In genomic region chr6:108782231-108783041, GRCh38 we compare ENCODE assay signal across 8 cellular contexts.
DNase-seq lines count a peak whose midpoint lies in the region; ATAC-seq and TF ChIP-seq lines count a peak whose summit lies in the region.

No MANE protein-coding gene starts in this region.

- peak overlapping the region; percentile 66 for H3K4me2 ChIP-seq in HCT116 (ENCODE audit: low read length)

- peaks cover 1% of the 10 kb centered on the region for H3K36me3 Mint-ChIP-seq in chondrocyte (ENCODE audit: low read depth)

- intact Hi-C loops in HCT116 (cut with micrococcal nuclease), result loop anchor here (1.0 kb wide), 2 partner anchors 223 to 240 kb away; no protein-coding TSS in a partner anchor

- TF ChIP-seq CTCF in HCT116 (IDR thresholded peaks at IDR 0.05 in 2 of 3, conservative IDR thresholded peaks at IDR 0.05 in 1 of 3; ENCODE audit: borderline replicate concordance in 1 of 3, insufficient read depth in 1 of 3, low read depth in 2 of 3, low read length in 2 of 3) (peak; percentile 69 to 87 (median 79); a peak in 5 of 6 replicates), chondrocyte (IDR thresholded peaks at IDR 0.05) (peak; percentile 96)

- H3K4me3 ChIP-seq in HCT116 (replicated peaks in 1 of 2; ENCODE audit: low read depth in 1 of 2, low read length in 2 of 2), result peak overlapping the region; percentile 31 to 41

- RAD21 ChIA-PET in HCT116 (lab: Charles Lee; ENCODE audit: low non-redundant PET in 1 of 2, low total read pairs in 2 of 2, uncharacterized antibody in 2 of 2, unreplicated experiment in 2 of 2), result interaction anchor here in 1 of 2 experiments (0.6 kb wide), 1 partner anchor 104 kb away, joined by 5 read pairs; no protein-coding TSS in a partner anchor

- no peaks in the 10 kb centered on the region for H3K79me2 ChIP-seq in HCT116 (ENCODE audit: insufficient read depth, low read length)

- H3K4me3 Mint-ChIP-seq in chondrocyte (ENCODE audit: unreplicated experiment), result peak overlapping the region; percentile 84

- no peaks in the 10 kb centered on the region for H4K20me1 ChIP-seq in HCT116 (ENCODE audit: insufficient read depth)

- peak overlapping the region; percentile 48 for H3K9ac ChIP-seq in HCT116 (ENCODE audit: low read length)

- no peaks in the 10 kb centered on the region for H3K36me3 ChIP-seq in HCT116 (ENCODE audit: control insufficient read depth in 1 of 2, insufficient read depth in 2 of 2, low read length in 2 of 2)

- DNase-seq in CMK (ENCODE audit: low read depth) (peak; percentile 35), HCT116 (ENCODE audit: low read depth, low spot score) (peak; percentile 80), NCI-H2227 (lab: John Stamatoyannopoulos, UW; ENCODE audit: unreplicated experiment) (peak; percentile 59), chondrocyte (ENCODE audit: low spot score) (no peak), kidney glomerular epithelial cell (lab: John Stamatoyannopoulos, UW) (peak; percentile 68)
- DNase-seq in activated CD4-positive, alpha-beta T cell treated with anti-CD3 and anti-CD28 coated beads for 24 hours (ENCODE audit: low read depth in 2 of 2), result peak; percentile 70
- peak; percentile 87 for DNase-seq in stimulated activated CD4-positive, alpha-beta T cell treated with anti-CD3 and anti-CD28 coated beads, Interleukin-15, amount 100 ng/mL, for 24 hours

- TF ChIP-seq POLR2A in HCT116 (IDR thresholded peaks at IDR 0.05; ENCODE audit: borderline replicate concordance, extremely low read depth, insufficient read depth, insufficient read length), result no peak

- H3K27ac Mint-ChIP-seq in chondrocyte (ENCODE audit: unreplicated experiment), result peak overlapping the region; percentile 75

- no peaks in the 10 kb centered on the region for H3K27me3 Mint-ChIP-seq in chondrocyte (ENCODE audit: low read depth)

- TF ChIP-seq RAD21 in HCT116 (IDR thresholded peaks at IDR 0.05; ENCODE audit: low read depth), result peak; percentile 96

- no peaks in the 10 kb centered on the region for H3K27me3 ChIP-seq in HCT116 (ENCODE audit: insufficient read depth, low read length)

- peaks cover 16% of the 10 kb centered on the region for H3K4me1 Mint-ChIP-seq in chondrocyte (ENCODE audit: low read depth)

- H3K4me1 ChIP-seq in HCT116 (ENCODE audit: control insufficient read depth in 1 of 2, insufficient read depth in 2 of 2, low read length in 2 of 2), result peaks cover 4 to 22% of the 10 kb centered on the region in 2 experiments; a peak in 3 of 4 replicates

- ATAC-seq in HCT116 (peak; percentile 96), GM19395 (IDR thresholded peaks at IDR 0.05; ENCODE audit: unreplicated experiment) (no peak)

- 0 out of 2 replicates have a peak overlapping the region, but pooled peaks have one; percentile 1 for H3K27ac ChIP-seq in HCT116 (ENCODE audit: low read depth, low read length)

- H3K9me3 ChIP-seq in HCT116 (ENCODE audit: control insufficient read depth in 1 of 2, insufficient read depth in 1 of 2, low read depth in 1 of 2, low read length in 2 of 2), result no peaks in the 10 kb centered on the region

- no TSS peak for BruUV-seq in HCT116 (replicated peaks; lab: Mats Ljungman, UMichigan)

- POLR2A ChIA-PET in HCT116 (lab: Charles Lee), result no interaction called here

- H2AFZ ChIP-seq in HCT116 (ENCODE audit: low read depth, low read length, poor library complexity, severe bottlenecking), result peak overlapping the region; percentile 97

- H3K9me2 ChIP-seq in HCT116 (ENCODE audit: insufficient read depth), result no peaks in the 10 kb centered on the region

- CTCF ChIA-PET in HCT116 (lab: Charles Lee), result no interaction called here

- no peaks in the 10 kb centered on the region for H3K9me3 Mint-ChIP-seq in chondrocyte (ENCODE audit: low read depth)

TF ChIP-seq in HCT116, 20 proteins besides CTCF, POLR2A, EP300 and RAD21:
- TF ChIP-seq POLR2AphosphoS5 (IDR thresholded peaks at IDR 0.05; ENCODE audit: low read depth, low read length) (peak; percentile 49; the same call in 1 of the 2 replicates), SP1 (IDR thresholded peaks at IDR 0.05; ENCODE audit: low read depth) (peak; percentile 32), ZBTB33 (IDR thresholded peaks at IDR 0.05; ENCODE audit: extremely low read depth, insufficient replicate concordance, low read length) (no peak), ATF3 (IDR thresholded peaks at IDR 0.05) (no peak), FOSL1 (IDR thresholded peaks at IDR 0.05; ENCODE audit: low read depth) (peak; percentile 60), YY1 (IDR thresholded peaks at IDR 0.05; ENCODE audit: extremely low read depth, insufficient replicate concordance, low read depth, low read length) (peak; percentile 44), CEBPB (IDR thresholded peaks at IDR 0.05; ENCODE audit: low read depth) (no peak), MAX (IDR thresholded peaks at IDR 0.05) (peak; percentile 98), TCF7L2 (IDR thresholded peaks at IDR 0.05; ENCODE audit: borderline replicate concordance, extremely low read depth, insufficient read depth, insufficient read length) (peak; percentile 23), JUND (IDR thresholded peaks at IDR 0.05) (peak; percentile 66), CBX3 (IDR thresholded peaks at IDR 0.05; ENCODE audit: low read depth) (peak; percentile 91), SIN3A (IDR thresholded peaks at IDR 0.05; ENCODE audit: low read depth) (peak; percentile 49; the same call in 1 of the 2 replicates)
